ENCODE assay signal across 9 cellular contexts in genomic region chr1:115029526-115029925, GRCh38. TPM values are rescaled to one million over a fixed set of nuclear protein-coding genes. Genes with fewer than 3 reads are reported as not detected.
"Had no signal": no experiment of that assay in that cellular context is flagged by ENCODE, and none has a peak within 500 bp of the region (broad histone marks: within the 10 kb centered on the region; RNA-seq: fewer than 3 reads in every experiment).

Gene TSHB (plus strand): TSS chr1:115029826. CDS start chr1:115033363, 3,537 bp downstream.

- DNase-seq: H9, HCEC 1CT, KBM-7 had no signal

- H3K4me3 ChIP-seq: GM23338 had no signal

- H3K4me2 ChIP-seq: GM23338 had no signal

- H2AFZ ChIP-seq: GM23338 had no signal

- H3K4me1 Mint-ChIP-seq: GM23338, H9, IgD-negative memory B cell had no signal

- H3K9me3 Mint-ChIP-seq: GM23338, H9, IgD-negative memory B cell had no signal

- H3K27ac Mint-ChIP-seq: GM23338, H9, IgD-negative memory B cell had no signal

- H3K4me3 Mint-ChIP-seq: GM23338, H9, IgD-negative memory B cell had no signal

- FAIRE-seq: H1, H54, HepG2 had no signal

- ATAC-seq: GM23338, HepG2 had no signal

RNA-seq across cellular contexts. Expression of gene TSHB, which starts in this region (rescaled TPM):
- total RNA-seq: GM23338, H1, H9, HepG2, HT1080 had no signal
